ENCODE assay signal across 1 cellular context in genomic region chr11:93783767-93784151, GRCh38.
TF ChIP-seq lines count a peak whose summit lies in the region.

No MANE protein-coding gene starts in this region.

TF ChIP-seq in GM23338, 12 proteins besides CTCF, POLR2A, EP300 and RAD21 (continued from another document):
- TF ChIP-seq REST (IDR thresholded peaks at IDR 0.05; ENCODE audit: unreplicated experiment), result no peak
- TF ChIP-seq STAT1 (IDR thresholded peaks at IDR 0.05; ENCODE audit: unreplicated experiment), result no peak
- TF ChIP-seq ETS1 (IDR thresholded peaks at IDR 0.05), result no peak
- no peak for TF ChIP-seq NANOG (IDR thresholded peaks at IDR 0.05; ENCODE audit: borderline replicate concordance)
- TF ChIP-seq POLR2AphosphoS5 (IDR thresholded peaks at IDR 0.05; ENCODE audit: low read depth), result no peak
